ENCODE assay signal across 25 cellular contexts in genomic region chr6:5206920-5207561, GRCh38. TPM values are rescaled to one million over a fixed set of nuclear protein-coding genes. Genes with fewer than 3 reads are reported as not detected.
DNase-seq lines count a peak whose midpoint lies in the region; ATAC-seq and TF ChIP-seq lines count a peak whose summit lies in the region.
"Had no signal": no experiment of that assay in that cellular context is flagged by ENCODE, and none has a peak within 500 bp of the region (broad histone marks: within the 10 kb centered on the region; RNA-seq: fewer than 3 reads in every experiment).

No MANE protein-coding gene starts in this region.

- peak overlapping the region in 3 of 4 donors; percentile 69 to 70 (median 69) for H3K27ac ChIP-seq in gastroesophageal sphincter
- peak overlapping the region in 3 of 4 donors; percentile 52 to 91 (median 81) for H3K27ac ChIP-seq in tibial nerve
- H3K27ac ChIP-seq in A673 (ENCODE audit: low read depth, low read length, poor library complexity, severe bottlenecking) = no peak overlapping the region

- BruUV-seq in A673 (replicated peaks; lab: Mats Ljungman, UMichigan) = no TSS peak

- no peak for ATAC-seq in gastroesophageal sphincter
- ATAC-seq: HCT116; stimulated activated effector memory CD8-positive, alpha-beta T cell treated with anti-CD3 and anti-CD28 coated beads, Interleukin-12 subunit alpha, Interleukin-12 subunit beta, amount 100 ng/mL, for 72 hours; WTC11 had no signal

- H3K27ac Mint-ChIP-seq in osteocyte (ENCODE audit: unreplicated experiment) = peak overlapping the region; percentile 48
- H3K27ac Mint-ChIP-seq: stimulated activated effector memory CD8-positive, alpha-beta T cell treated with anti-CD3 and anti-CD28 coated beads, Interleukin-12 subunit alpha, Interleukin-12 subunit beta, amount 100 ng/mL, for 72 hours; WTC11 had no signal

- no peaks in the 10 kb centered on the region for H3K9me3 ChIP-seq in gastroesophageal sphincter
- no peaks in the 10 kb centered on the region for H3K9me3 ChIP-seq in tibial nerve
- H3K9me3 ChIP-seq in A673 (ENCODE audit: low read depth, low read length, poor library complexity, severe bottlenecking) = no peaks in the 10 kb centered on the region
- H3K9me3 ChIP-seq: adrenal gland, pancreas, thyroid gland had no signal

- H3K36me3 Mint-ChIP-seq in osteocyte (ENCODE audit: unreplicated experiment) = no peaks in the 10 kb centered on the region
- H3K36me3 Mint-ChIP-seq: stimulated activated effector memory CD8-positive, alpha-beta T cell treated with anti-CD3 and anti-CD28 coated beads, Interleukin-12 subunit alpha, Interleukin-12 subunit beta, amount 100 ng/mL, for 72 hours; WTC11 had no signal

- intact Hi-C loops in A673 (cut with micrococcal nuclease; ENCODE audit: unreplicated experiment) = no loop called here

- peaks cover 40% of the 10 kb centered on the region for H3K4me1 Mint-ChIP-seq in osteocyte (ENCODE audit: unreplicated experiment)
- H3K4me1 Mint-ChIP-seq: naive B cell; stimulated activated effector memory CD8-positive, alpha-beta T cell treated with anti-CD3 and anti-CD28 coated beads, Interleukin-12 subunit alpha, Interleukin-12 subunit beta, amount 100 ng/mL, for 72 hours had no signal

- H3K27me3 Mint-ChIP-seq in osteocyte (ENCODE audit: unreplicated experiment) = no peaks in the 10 kb centered on the region
- H3K27me3 Mint-ChIP-seq: naive B cell had no signal

- in situ Hi-C loops in GM13976 (cut with MboI; ENCODE audit: low sequenced_read_pairs, unreplicated experiment) = no loop called here

- POLR2A ChIA-PET in A673 (lab: Charles Lee; ENCODE audit: low non-redundant PET) = no interaction called here

- H3K4me3 ChIP-seq in gastroesophageal sphincter = no peak overlapping the region
- H3K4me3 ChIP-seq in tibial nerve = no peak overlapping the region
- H3K4me3 ChIP-seq in A673 (ENCODE audit: low read depth, low read length, poor library complexity, severe bottlenecking) = no peak overlapping the region
- H3K4me3 ChIP-seq: adrenal gland, pancreas, skin epidermis, thyroid gland had no signal

- H3K36me3 ChIP-seq in gastroesophageal sphincter (no peaks in the 10 kb centered on the region), tibial nerve (no peaks in the 10 kb centered on the region), A673 (ENCODE audit: insufficient read depth, low read length, poor library complexity, severe bottlenecking) (no peaks in the 10 kb centered on the region)
- H3K36me3 ChIP-seq: adrenal gland, pancreas, thyroid gland had no signal

- H3K4me1 ChIP-seq in gastroesophageal sphincter (peaks cover 12 to 52% (median 23%) of the 10 kb centered on the region in 3 donors), tibial nerve (peaks cover 0 to 64% (median 38%) of the 10 kb centered on the region in 4 donors), A673 (ENCODE audit: insufficient read depth, low read length, poor library complexity, severe bottlenecking) (peaks cover 45% of the 10 kb centered on the region)

- 49 to 92% methylated on average over 5 to 6 of the region's 6 CpGs for WGBS in gastroesophageal sphincter (ENCODE audit: low coverage in 1 of 2), 2 donors
- whole genome bisulfite sequencing in tibial nerve, 2 donors = 84 to 86% methylated on average over 6 of the region's 6 CpGs

- TF ChIP-seq POLR2A in gastroesophageal sphincter (IDR thresholded peaks at IDR 0.05) (no peak), tibial nerve (IDR thresholded peaks at IDR 0.05) (no peak)

- DNase-seq in NCI-H2227 treated with DMSO at 0.1 percent for 48 hours (lab: John Stamatoyannopoulos, UW) (peak; percentile 13), NCI-H2227 (lab: John Stamatoyannopoulos, UW; ENCODE audit: unreplicated experiment) (no peak), osteocyte (ENCODE audit: extremely low spot score, unreplicated experiment) (no peak), tibial nerve (ENCODE audit: low spot score in 2 of 2) (no peak), NCI-H526 treated with DMSO at 0.1 percent for 48 hours (lab: John Stamatoyannopoulos, UW) (no peak), A673 (ENCODE audit: low spot score) (no peak), GM13976 (ENCODE audit: low spot score) (no peak)
- DNase-seq: 8988T; activated CD4-positive, alpha-beta T cell treated with anti-CD3 and anti-CD28 coated beads, Interleukin-2, amount 50 U/mL, for 48 hours; activated gamma-delta T cell; adrenal gland; MM.1S; naive B cell; NCI-H1436 treated with DMSO at 0.1 percent for 48 hours; NCI-H526; pancreas; RPMI8226; stimulated activated CD4-positive, alpha-beta T cell treated with anti-CD3 and anti-CD28 coated beads, Interleukin-2, amount 100 ng/mL, for 24 hours; T-helper 9 cell; thyroid gland had no signal

- TF ChIP-seq CTCF in gastroesophageal sphincter (IDR thresholded peaks at IDR 0.05) = no peak
- no peak for TF ChIP-seq CTCF in osteocyte (IDR thresholded peaks at IDR 0.05)
- no peak for TF ChIP-seq CTCF in tibial nerve (IDR thresholded peaks at IDR 0.05)
- TF ChIP-seq CTCF in A673 (conservative IDR thresholded peaks at IDR 0.05; ENCODE audit: low read depth, low read length) = no peak
- TF ChIP-seq CTCF in GM13976 (IDR thresholded peaks at IDR 0.05; ENCODE audit: borderline replicate concordance, control extremely low read depth, extremely low read depth, insufficient read depth, missing control alignments) = no peak

- no peaks in the 10 kb centered on the region for H3K27me3 ChIP-seq in gastroesophageal sphincter
- no peaks in the 10 kb centered on the region for H3K27me3 ChIP-seq in tibial nerve
- H3K27me3 ChIP-seq in A673 (replicated peaks; ENCODE audit: insufficient read depth, low read depth, low read length, poor library complexity) = no peaks in the 10 kb centered on the region
- H3K27me3 ChIP-seq: adrenal gland, pancreas, thyroid gland had no signal

- no peak overlapping the region for H3K4me3 Mint-ChIP-seq in osteocyte (ENCODE audit: unreplicated experiment)
- H3K4me3 Mint-ChIP-seq: stimulated activated effector memory CD8-positive, alpha-beta T cell treated with anti-CD3 and anti-CD28 coated beads, Interleukin-12 subunit alpha, Interleukin-12 subunit beta, amount 100 ng/mL, for 72 hours; WTC11 had no signal

- TF ChIP-seq EP300 in gastroesophageal sphincter (IDR thresholded peaks at IDR 0.05) = no peak
- TF ChIP-seq EP300 in tibial nerve (IDR thresholded peaks at IDR 0.05) = no peak

- no peaks in the 10 kb centered on the region for H3K9me3 Mint-ChIP-seq in osteocyte (ENCODE audit: unreplicated experiment)
- H3K9me3 Mint-ChIP-seq: naive B cell; stimulated activated effector memory CD8-positive, alpha-beta T cell treated with anti-CD3 and anti-CD28 coated beads, Interleukin-12 subunit alpha, Interleukin-12 subunit beta, amount 100 ng/mL, for 72 hours; WTC11 had no signal

- CTCF ChIA-PET in A673 (lab: Charles Lee) = no interaction called here

RNA-seq across cellular contexts. Expression of gene LYRM4, which starts 53.7 kb away (rescaled TPM):
- total RNA-seq in gastroesophageal sphincter = 10 to 100 TPM; 16.4 to 27.9 (median 20.5) TPM
- 27.1 and 28.8 TPM in 2 replicates for total RNA-seq in osteocyte
- total RNA-seq in tibial nerve = 10 to 100 TPM; 21.8 to 31.0 (median 27.4) TPM
- 50.9 and 53.6 TPM in 2 replicates for total RNA-seq in A673 (2021)

RNA-seq across cellular contexts. Expression of gene FARS2, which starts 54.3 kb away (rescaled TPM):
- 10 to 100 TPM in 3 of 4 donors, 1 to 10 TPM in 1; 9.8 to 16.3 (median 14.4) TPM for total RNA-seq in gastroesophageal sphincter
- 13.2 and 17.4 TPM in 2 replicates for total RNA-seq in osteocyte
- total RNA-seq in tibial nerve = 10 to 100 TPM; 16.4 to 26.1 (median 21.4) TPM
- 17.8 and 19.5 TPM in 2 replicates for total RNA-seq in A673 (2021)
